In the genomic region with DNA sequence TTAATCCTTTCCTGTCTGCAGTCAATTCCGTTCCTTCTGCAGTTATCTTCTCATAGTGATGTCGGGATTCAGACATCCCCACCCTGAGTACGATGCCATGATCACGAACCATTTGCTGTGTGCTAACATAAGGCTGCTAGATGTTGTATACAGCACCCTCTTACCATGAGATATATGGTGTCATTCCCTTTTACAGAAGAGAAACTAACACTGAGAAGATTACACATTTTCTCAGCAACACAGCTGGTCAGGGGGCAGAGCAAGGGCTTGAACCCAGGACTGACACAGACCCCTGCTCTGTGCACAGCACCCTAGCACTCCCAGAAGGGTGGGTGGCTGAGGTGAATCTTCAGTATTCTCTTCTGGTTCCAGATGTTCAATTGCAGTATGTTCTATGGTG, we compare ENCODE assay signal across 18 cellular contexts. TPM values are rescaled to one million over a fixed set of nuclear protein-coding genes. Genes with fewer than 3 reads are reported as not detected.
DNase-seq lines count a peak whose midpoint lies in the region; ATAC-seq lines count a peak whose summit lies in the region.
"Had no signal": no experiment of that assay in that cellular context is flagged by ENCODE, and none has a peak within 500 bp of the region (broad histone marks: within the 10 kb centered on the region; RNA-seq: fewer than 3 reads in every experiment).

No MANE protein-coding gene starts in this region.

- H3K4me1 Mint-ChIP-seq in natural killer cell treated with Interleukin-12 subunit alpha and Interleukin-12 subunit beta and Interleukin-15 and Interleukin-18, amount 100 ng/mL, for 72 hours (ENCODE audit: low read depth in 2 of 2), result peaks cover 40 to 53% of the 10 kb centered on the region in 2 donors

- peak overlapping the region; percentile 36 to 63 for H3K27ac Mint-ChIP-seq in natural killer cell treated with Interleukin-12 subunit alpha and Interleukin-12 subunit beta and Interleukin-15 and Interleukin-18, amount 100 ng/mL, for 72 hours
- H3K27ac Mint-ChIP-seq: T-helper 17 cell, WTC11 had no signal

- H3K4me3 Mint-ChIP-seq in natural killer cell treated with Interleukin-12 subunit alpha and Interleukin-12 subunit beta and Interleukin-15 and Interleukin-18, amount 100 ng/mL, for 72 hours, result peak overlapping the region; percentile 14
- H3K4me3 Mint-ChIP-seq: T-helper 17 cell, WTC11 had no signal

- no peaks in the 10 kb centered on the region for H3K36me3 Mint-ChIP-seq in natural killer cell treated with Interleukin-12 subunit alpha and Interleukin-12 subunit beta and Interleukin-15 and Interleukin-18, amount 100 ng/mL, for 72 hours
- H3K36me3 Mint-ChIP-seq: WTC11 had no signal

- H3K27me3 Mint-ChIP-seq in natural killer cell treated with Interleukin-12 subunit alpha and Interleukin-12 subunit beta and Interleukin-15 and Interleukin-18, amount 100 ng/mL, for 72 hours, result no peaks in the 10 kb centered on the region
- H3K27me3 Mint-ChIP-seq: T-helper 17 cell had no signal

- peaks cover 3% of the 10 kb centered on the region for H3K9me3 Mint-ChIP-seq in natural killer cell treated with Interleukin-12 subunit alpha and Interleukin-12 subunit beta and Interleukin-15 and Interleukin-18, amount 100 ng/mL, for 72 hours

- no peak for DNase-seq in natural killer cell treated with Interleukin-12 subunit alpha and Interleukin-12 subunit beta and Interleukin-15 and Interleukin-18, amount 100 ng/mL, for 72 hours (ENCODE audit: low spot score)
- DNase-seq in iPS-NIHi11 (ENCODE audit: low spot score) (no peak), NCI-H1694 treated with DMSO at 0.1 percent for 48 hours (lab: John Stamatoyannopoulos, UW) (no peak)
- DNase-seq: activated CD8-positive, alpha-beta memory T cell treated with anti-CD3 and anti-CD28 coated beads for 24 hours; activated gamma-delta T cell treated with Interleukin-2 at 50 U/mL for 16 hours; BE2C; left colon; pancreas; stimulated activated CD4-positive, alpha-beta T cell treated with anti-CD3 and anti-CD28 coated beads, Interleukin-4, amount 100 ng/mL, for 24 hours; stimulated activated CD8-positive, alpha-beta memory T cell treated with anti-CD3 and anti-CD28 coated beads, Interleukin-4, amount 100 ng/mL, for 48 hours; T-helper 17 cell; thyroid gland had no signal

- ATAC-seq in GM18858 (IDR thresholded peaks at IDR 0.05; ENCODE audit: unreplicated experiment) (peak; percentile 27), GM21526 (IDR thresholded peaks at IDR 0.05; ENCODE audit: low FRiP score, unreplicated experiment) (peak; percentile 44), HG03354 (IDR thresholded peaks at IDR 0.05; ENCODE audit: poor library complexity, severe bottlenecking, unreplicated experiment) (peak; percentile 37), HG02678 (IDR thresholded peaks at IDR 0.05; ENCODE audit: unreplicated experiment) (no peak)
- peak; percentile 46 to 71 for ATAC-seq in natural killer cell treated with Interleukin-12 subunit alpha and Interleukin-12 subunit beta and Interleukin-15 and Interleukin-18, amount 100 ng/mL, for 72 hours
- ATAC-seq: HCT116, left colon, pancreas, T-helper 17 cell, WTC11 had no signal

RNA-seq across cellular contexts. Expression of a gene that starts 46.9 kb away (rescaled TPM):
- 100 to 1,000 TPM; 100 to 121 TPM for total RNA-seq in natural killer cell treated with Interleukin-12 subunit alpha and Interleukin-12 subunit beta and Interleukin-15 and Interleukin-18, amount 100 ng/mL, for 72 hours

RNA-seq across cellular contexts. Expression of a gene that starts 49.6 kb away (rescaled TPM):
- total RNA-seq in natural killer cell treated with Interleukin-12 subunit alpha and Interleukin-12 subunit beta and Interleukin-15 and Interleukin-18, amount 100 ng/mL, for 72 hours, result 100 to 1,000 TPM; 131 to 333 TPM
